Comparison of ENCODE assay signal across 8 cellular contexts in genomic region chr4:73257242-73257994, GRCh38.
DNase-seq lines count a peak whose midpoint lies in the region; ATAC-seq and TF ChIP-seq lines count a peak whose summit lies in the region.

No MANE protein-coding gene starts in this region.

- H3K4me3 ChIP-seq in GM08714 (ENCODE audit: low read length) (peak overlapping the region; percentile 99), choroid plexus epithelial cell (ENCODE audit: low read depth, low read length) (peak overlapping the region; percentile 91)

- peak overlapping the region; percentile 97 for H3K27ac ChIP-seq in layer of hippocampus (ENCODE audit: low read depth, low read length)

- H3K27me3 ChIP-seq in layer of hippocampus (ENCODE audit: control insufficient read depth, insufficient read depth, low read length) = no peaks in the 10 kb centered on the region

- TF ChIP-seq CTCF in choroid plexus epithelial cell (conservative IDR thresholded peaks at IDR 0.05; ENCODE audit: low read depth, low read length) = peak; percentile 82

- ATAC-seq in HG03108 (IDR thresholded peaks at IDR 0.05; ENCODE audit: unreplicated experiment) = peak; percentile 32

- DNase-seq in NCI-H345 (lab: John Stamatoyannopoulos, UW) = peak; percentile 55
- DNase-seq in activated CD4-positive, CD25-positive, alpha-beta regulatory T cell treated with anti-CD3 and anti-CD28 coated beads, Interleukin-2, amount 50 U/mL, for 16 hours (ENCODE audit: low read depth, low spot score) = peak; percentile 36
- peak; percentile 92 for DNase-seq in choroid plexus epithelial cell (ENCODE audit: low read depth)
- DNase-seq in stimulated activated CD4-positive, alpha-beta T cell treated with anti-CD3 and anti-CD28 coated beads, Interleukin-1b, Interleukin-23, amount 100 ng/mL, for 1 hour (ENCODE audit: low read depth in 2 of 2) = peak; percentile 10
- no peak for DNase-seq in NCI-H1048 (lab: John Stamatoyannopoulos, UW)
